In the genomic region with DNA sequence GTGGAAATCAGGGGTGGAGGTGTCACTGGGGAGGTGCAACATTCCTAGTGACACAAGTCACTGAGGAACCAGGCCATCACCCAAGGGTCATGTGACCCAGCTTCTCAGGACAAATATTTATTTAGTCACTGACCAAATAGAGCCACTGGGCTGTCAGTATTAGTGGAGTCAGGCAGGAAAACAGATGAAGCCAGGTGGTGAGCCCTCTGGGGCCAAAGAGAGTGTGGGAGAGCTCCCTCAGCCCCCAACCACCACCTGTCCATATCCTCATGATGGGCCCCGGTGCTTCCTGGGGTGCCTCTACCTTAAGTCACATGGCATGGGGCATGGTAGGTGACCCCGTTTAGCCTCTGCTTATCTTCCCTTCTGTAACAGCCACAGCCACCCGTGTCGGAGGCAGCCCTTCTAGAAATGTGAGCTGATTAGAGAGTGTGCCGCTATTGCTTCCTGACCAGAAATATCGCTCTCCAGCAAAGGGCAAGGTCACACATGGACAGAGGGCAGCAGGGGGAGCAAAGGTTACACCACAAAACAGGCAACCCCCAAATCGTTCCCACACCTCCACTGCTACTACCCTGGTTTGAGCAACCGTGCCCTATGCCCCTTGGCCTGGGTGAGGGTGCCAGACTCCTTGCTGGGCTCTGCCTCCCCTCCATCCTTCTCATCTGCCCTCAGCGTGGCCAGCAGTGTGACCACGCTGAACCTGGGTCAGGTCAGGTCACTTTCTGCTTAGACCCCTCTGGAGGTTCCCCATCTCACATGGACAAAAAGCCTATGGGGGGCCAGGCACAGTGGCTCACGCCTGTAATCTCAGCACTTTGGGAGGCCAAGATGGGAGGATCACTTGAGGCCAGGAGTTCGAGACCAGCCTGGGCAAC, we compare ENCODE assay signal across 1 cellular context.
A peak's percentile ranks its signal among the peaks of the same experiment; 100 is the strongest.
TF ChIP-seq lines count a peak whose summit lies in the region.

No MANE protein-coding gene starts in this region.

TF ChIP-seq in HepG2, 621 proteins besides CTCF, POLR2A, EP300 and RAD21 (continued from another document and continues in another):
- TF ChIP-seq, protein P1, sequence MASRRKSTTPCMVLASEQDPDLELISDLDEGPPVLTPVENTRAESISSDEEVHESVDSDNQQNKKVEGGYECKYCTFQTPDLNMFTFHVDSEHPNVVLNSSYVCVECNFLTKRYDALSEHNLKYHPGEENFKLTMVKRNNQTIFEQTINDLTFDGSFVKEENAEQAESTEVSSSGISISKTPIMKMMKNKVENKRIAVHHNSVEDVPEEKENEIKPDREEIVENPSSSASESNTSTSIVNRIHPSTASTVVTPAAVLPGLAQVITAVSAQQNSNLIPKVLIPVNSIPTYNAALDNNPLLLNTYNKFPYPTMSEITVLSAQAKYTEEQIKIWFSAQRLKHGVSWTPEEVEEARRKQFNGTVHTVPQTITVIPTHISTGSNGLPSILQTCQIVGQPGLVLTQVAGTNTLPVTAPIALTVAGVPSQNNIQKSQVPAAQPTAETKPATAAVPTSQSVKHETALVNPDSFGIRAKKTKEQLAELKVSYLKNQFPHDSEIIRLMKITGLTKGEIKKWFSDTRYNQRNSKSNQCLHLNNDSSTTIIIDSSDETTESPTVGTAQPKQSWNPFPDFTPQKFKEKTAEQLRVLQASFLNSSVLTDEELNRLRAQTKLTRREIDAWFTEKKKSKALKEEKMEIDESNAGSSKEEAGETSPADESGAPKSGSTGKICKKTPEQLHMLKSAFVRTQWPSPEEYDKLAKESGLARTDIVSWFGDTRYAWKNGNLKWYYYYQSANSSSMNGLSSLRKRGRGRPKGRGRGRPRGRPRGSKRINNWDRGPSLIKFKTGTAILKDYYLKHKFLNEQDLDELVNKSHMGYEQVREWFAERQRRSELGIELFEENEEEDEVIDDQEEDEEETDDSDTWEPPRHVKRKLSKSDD (CRISPR knock-in tag; IDR thresholded peaks at IDR 0.05; ENCODE audit: low read depth) = no peak
- TF ChIP-seq RNF2 (conservative IDR thresholded peaks at IDR 0.05; ENCODE audit: low read depth) = no peak
- TF ChIP-seq FOXA3 (CRISPR knock-in tag; IDR thresholded peaks at IDR 0.05) = peak; percentile 88
- peak; percentile 68; the same call in 1 of the 2 replicates for TF ChIP-seq ZBTB7A (CRISPR knock-in tag; IDR thresholded peaks at IDR 0.05)
- peak; percentile 51; the same call in 1 of the 2 replicates for TF ChIP-seq SP2 (CRISPR knock-in tag; IDR thresholded peaks at IDR 0.05)
- peak; percentile 45; the same call in 1 of the 2 replicates for TF ChIP-seq ZFP36L1 (CRISPR knock-in tag; IDR thresholded peaks at IDR 0.05)
- TF ChIP-seq, protein P2, sequence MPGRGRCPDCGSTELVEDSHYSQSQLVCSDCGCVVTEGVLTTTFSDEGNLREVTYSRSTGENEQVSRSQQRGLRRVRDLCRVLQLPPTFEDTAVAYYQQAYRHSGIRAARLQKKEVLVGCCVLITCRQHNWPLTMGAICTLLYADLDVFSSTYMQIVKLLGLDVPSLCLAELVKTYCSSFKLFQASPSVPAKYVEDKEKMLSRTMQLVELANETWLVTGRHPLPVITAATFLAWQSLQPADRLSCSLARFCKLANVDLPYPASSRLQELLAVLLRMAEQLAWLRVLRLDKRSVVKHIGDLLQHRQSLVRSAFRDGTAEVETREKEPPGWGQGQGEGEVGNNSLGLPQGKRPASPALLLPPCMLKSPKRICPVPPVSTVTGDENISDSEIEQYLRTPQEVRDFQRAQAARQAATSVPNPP (CRISPR knock-in tag; IDR thresholded peaks at IDR 0.05) = no peak
- peak; percentile 94 for TF ChIP-seq ESRRA (CRISPR knock-in tag; IDR thresholded peaks at IDR 0.05; ENCODE audit: low read depth)
- peak; percentile 60; the same call in 1 of the 2 replicates for TF ChIP-seq POLR2G (IDR thresholded peaks at IDR 0.05; ENCODE audit: low read depth, low read length)
- peak; percentile 94; the same call in 1 of the 2 replicates for TF ChIP-seq HNRNPL (IDR thresholded peaks at IDR 0.05; ENCODE audit: low read depth, low read length)
- TF ChIP-seq ZNF382 (CRISPR knock-in tag; IDR thresholded peaks at IDR 0.05; ENCODE audit: borderline replicate concordance) = no peak
- no peak; the same call in 1 of the 2 replicates for TF ChIP-seq SP140L (CRISPR knock-in tag; IDR thresholded peaks at IDR 0.05; ENCODE audit: borderline replicate concordance)
- no peak for TF ChIP-seq YY1 (IDR thresholded peaks at IDR 0.05; ENCODE audit: insufficient read depth, insufficient replicate concordance, low read depth, low read length)
- TF ChIP-seq MLLT10 (CRISPR knock-in tag; IDR thresholded peaks at IDR 0.05) = no peak
- no peak for TF ChIP-seq TCF7L2 (IDR thresholded peaks at IDR 0.05; ENCODE audit: low read depth, low read length)
- TF ChIP-seq ZNF547 (CRISPR knock-in tag; IDR thresholded peaks at IDR 0.05) = no peak
- peak; percentile 23; the same call in 1 of the 2 replicates for TF ChIP-seq MIER3 (CRISPR knock-in tag; IDR thresholded peaks at IDR 0.05; ENCODE audit: borderline replicate concordance)
- TF ChIP-seq, protein P3, sequence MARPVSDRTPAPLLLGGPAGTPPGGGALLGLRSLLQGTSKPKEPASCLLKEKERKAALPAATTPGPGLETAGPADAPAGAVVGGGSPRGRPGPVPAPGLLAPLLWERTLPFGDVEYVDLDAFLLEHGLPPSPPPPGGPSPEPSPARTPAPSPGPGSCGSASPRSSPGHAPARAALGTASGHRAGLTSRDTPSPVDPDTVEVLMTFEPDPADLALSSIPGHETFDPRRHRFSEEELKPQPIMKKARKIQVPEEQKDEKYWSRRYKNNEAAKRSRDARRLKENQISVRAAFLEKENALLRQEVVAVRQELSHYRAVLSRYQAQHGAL (CRISPR knock-in tag; IDR thresholded peaks at IDR 0.05; ENCODE audit: not compliant biosample characterization) = no peak
- peak; percentile 41; the same call in 1 of the 2 replicates for TF ChIP-seq FOXC1 (CRISPR knock-in tag; IDR thresholded peaks at IDR 0.05; ENCODE audit: borderline replicate concordance)
- no peak for TF ChIP-seq HOXA7 (CRISPR knock-in tag; IDR thresholded peaks at IDR 0.05)
- 0 out of 2 replicates have a peak, but pooled peaks have one; percentile 17 for TF ChIP-seq ONECUT2 (CRISPR knock-in tag; IDR thresholded peaks at IDR 0.05)
- TF ChIP-seq, protein P4, sequence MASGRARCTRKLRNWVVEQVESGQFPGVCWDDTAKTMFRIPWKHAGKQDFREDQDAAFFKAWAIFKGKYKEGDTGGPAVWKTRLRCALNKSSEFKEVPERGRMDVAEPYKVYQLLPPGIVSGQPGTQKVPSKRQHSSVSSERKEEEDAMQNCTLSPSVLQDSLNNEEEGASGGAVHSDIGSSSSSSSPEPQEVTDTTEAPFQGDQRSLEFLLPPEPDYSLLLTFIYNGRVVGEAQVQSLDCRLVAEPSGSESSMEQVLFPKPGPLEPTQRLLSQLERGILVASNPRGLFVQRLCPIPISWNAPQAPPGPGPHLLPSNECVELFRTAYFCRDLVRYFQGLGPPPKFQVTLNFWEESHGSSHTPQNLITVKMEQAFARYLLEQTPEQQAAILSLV (CRISPR knock-in tag; IDR thresholded peaks at IDR 0.05; ENCODE audit: borderline replicate concordance) = peak; percentile 90; the same call in 1 of the 2 replicates
- no peak; the same call in 1 of the 2 replicates for TF ChIP-seq ZNF124 (CRISPR knock-in tag; IDR thresholded peaks at IDR 0.05)
- TF ChIP-seq AHR (CRISPR knock-in tag; IDR thresholded peaks at IDR 0.05) = peak; percentile 11; the same call in 1 of the 2 replicates
- TF ChIP-seq ZBTB42 (CRISPR knock-in tag; IDR thresholded peaks at IDR 0.05) = no peak
- no peak for TF ChIP-seq ZNF460 (CRISPR knock-in tag; IDR thresholded peaks at IDR 0.05; ENCODE audit: borderline replicate concordance)
- TF ChIP-seq, protein P5, sequence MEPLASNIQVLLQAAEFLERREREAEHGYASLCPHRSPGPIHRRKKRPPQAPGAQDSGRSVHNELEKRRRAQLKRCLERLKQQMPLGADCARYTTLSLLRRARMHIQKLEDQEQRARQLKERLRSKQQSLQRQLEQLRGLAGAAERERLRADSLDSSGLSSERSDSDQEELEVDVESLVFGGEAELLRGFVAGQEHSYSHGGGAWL (CRISPR knock-in tag; IDR thresholded peaks at IDR 0.05) = 0 out of 2 replicates have a peak, but pooled peaks have one; percentile 18
- no peak for TF ChIP-seq RFX1 (IDR thresholded peaks at IDR 0.05)
- TF ChIP-seq HNF4G (IDR thresholded peaks at IDR 0.05; ENCODE audit: borderline replicate concordance, low read depth, low read length) = peak; percentile 92
- TF ChIP-seq HNF4G (CRISPR knock-in tag; IDR thresholded peaks at IDR 0.05; ENCODE audit: borderline replicate concordance, low read depth) = peak; percentile 94
- peak; percentile 81; the same call in 1 of the 2 replicates for TF ChIP-seq NFIC (IDR thresholded peaks at IDR 0.05; ENCODE audit: low read length)
- TF ChIP-seq, protein P6, sequence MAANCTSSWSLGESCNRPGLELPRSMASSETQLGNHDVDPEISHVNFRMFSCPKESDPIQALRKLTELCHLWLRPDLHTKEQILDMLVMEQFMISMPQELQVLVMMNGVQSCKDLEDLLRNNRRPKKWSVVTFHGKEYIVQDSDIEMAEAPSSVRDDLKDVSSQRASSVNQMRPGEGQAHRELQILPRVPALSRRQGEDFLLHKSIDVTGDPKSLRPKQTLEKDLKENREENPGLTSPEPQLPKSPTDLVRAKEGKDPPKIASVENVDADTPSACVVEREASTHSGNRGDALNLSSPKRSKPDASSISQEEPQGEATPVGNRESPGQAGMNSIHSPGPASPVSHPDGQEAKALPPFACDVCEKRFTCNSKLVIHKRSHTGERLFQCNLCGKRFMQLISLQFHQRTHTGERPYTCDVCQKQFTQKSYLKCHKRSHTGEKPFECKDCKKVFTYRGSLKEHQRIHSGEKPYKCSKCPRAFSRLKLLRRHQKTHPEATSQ (CRISPR knock-in tag; IDR thresholded peaks at IDR 0.05; ENCODE audit: borderline replicate concordance) = no peak; the same call in 1 of the 2 replicates
- TF ChIP-seq, protein P7, sequence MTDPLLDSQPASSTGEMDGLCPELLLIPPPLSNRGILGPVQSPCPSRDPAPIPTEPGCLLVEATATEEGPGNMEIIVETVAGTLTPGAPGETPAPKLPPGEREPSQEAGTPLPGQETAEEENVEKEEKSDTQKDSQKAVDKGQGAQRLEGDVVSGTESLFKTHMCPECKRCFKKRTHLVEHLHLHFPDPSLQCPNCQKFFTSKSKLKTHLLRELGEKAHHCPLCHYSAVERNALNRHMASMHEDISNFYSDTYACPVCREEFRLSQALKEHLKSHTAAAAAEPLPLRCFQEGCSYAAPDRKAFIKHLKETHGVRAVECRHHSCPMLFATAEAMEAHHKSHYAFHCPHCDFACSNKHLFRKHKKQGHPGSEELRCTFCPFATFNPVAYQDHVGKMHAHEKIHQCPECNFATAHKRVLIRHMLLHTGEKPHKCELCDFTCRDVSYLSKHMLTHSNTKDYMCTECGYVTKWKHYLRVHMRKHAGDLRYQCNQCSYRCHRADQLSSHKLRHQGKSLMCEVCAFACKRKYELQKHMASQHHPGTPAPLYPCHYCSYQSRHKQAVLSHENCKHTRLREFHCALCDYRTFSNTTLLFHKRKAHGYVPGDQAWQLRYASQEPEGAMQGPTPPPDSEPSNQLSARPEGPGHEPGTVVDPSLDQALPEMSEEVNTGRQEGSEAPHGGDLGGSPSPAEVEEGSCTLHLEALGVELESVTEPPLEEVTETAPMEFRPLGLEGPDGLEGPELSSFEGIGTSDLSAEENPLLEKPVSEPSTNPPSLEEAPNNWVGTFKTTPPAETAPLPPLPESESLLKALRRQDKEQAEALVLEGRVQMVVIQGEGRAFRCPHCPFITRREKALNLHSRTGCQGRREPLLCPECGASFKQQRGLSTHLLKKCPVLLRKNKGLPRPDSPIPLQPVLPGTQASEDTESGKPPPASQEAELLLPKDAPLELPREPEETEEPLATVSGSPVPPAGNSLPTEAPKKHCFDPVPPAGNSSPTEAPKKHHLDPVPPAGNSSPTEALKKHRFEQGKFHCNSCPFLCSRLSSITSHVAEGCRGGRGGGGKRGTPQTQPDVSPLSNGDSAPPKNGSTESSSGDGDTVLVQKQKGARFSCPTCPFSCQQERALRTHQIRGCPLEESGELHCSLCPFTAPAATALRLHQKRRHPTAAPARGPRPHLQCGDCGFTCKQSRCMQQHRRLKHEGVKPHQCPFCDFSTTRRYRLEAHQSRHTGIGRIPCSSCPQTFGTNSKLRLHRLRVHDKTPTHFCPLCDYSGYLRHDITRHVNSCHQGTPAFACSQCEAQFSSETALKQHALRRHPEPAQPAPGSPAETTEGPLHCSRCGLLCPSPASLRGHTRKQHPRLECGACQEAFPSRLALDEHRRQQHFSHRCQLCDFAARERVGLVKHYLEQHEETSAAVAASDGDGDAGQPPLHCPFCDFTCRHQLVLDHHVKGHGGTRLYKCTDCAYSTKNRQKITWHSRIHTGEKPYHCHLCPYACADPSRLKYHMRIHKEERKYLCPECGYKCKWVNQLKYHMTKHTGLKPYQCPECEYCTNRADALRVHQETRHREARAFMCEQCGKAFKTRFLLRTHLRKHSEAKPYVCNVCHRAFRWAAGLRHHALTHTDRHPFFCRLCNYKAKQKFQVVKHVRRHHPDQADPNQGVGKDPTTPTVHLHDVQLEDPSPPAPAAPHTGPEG (CRISPR knock-in tag; IDR thresholded peaks at IDR 0.05) = peak; percentile 46
- peak; percentile 89 for TF ChIP-seq SRY (CRISPR knock-in tag; IDR thresholded peaks at IDR 0.05)
- peak; percentile 54; the same call in 1 of the 2 replicates for TF ChIP-seq ZBTB20 (CRISPR knock-in tag; IDR thresholded peaks at IDR 0.05; ENCODE audit: borderline replicate concordance, low read depth)
- TF ChIP-seq FOSL1 (CRISPR knock-in tag; IDR thresholded peaks at IDR 0.05; ENCODE audit: borderline replicate concordance) = peak; percentile 62; the same call in 1 of the 2 replicates
- TF ChIP-seq TRIM24 (CRISPR knock-in tag; IDR thresholded peaks at IDR 0.05) = peak; percentile 19; the same call in 1 of the 2 replicates
- TF ChIP-seq CHD2 (IDR thresholded peaks at IDR 0.05; ENCODE audit: low read depth, low read length) = no peak
- 0 out of 2 replicates have a peak, but pooled peaks have one; percentile 63 for TF ChIP-seq ZKSCAN5 (CRISPR knock-in tag; IDR thresholded peaks at IDR 0.05)
- no peak for TF ChIP-seq NFE2L2 (IDR thresholded peaks at IDR 0.05; ENCODE audit: low read length)
- TF ChIP-seq NR2F2 (IDR thresholded peaks at IDR 0.05; ENCODE audit: borderline replicate concordance, low read depth) = peak; percentile 89
